In the genomic region with DNA sequence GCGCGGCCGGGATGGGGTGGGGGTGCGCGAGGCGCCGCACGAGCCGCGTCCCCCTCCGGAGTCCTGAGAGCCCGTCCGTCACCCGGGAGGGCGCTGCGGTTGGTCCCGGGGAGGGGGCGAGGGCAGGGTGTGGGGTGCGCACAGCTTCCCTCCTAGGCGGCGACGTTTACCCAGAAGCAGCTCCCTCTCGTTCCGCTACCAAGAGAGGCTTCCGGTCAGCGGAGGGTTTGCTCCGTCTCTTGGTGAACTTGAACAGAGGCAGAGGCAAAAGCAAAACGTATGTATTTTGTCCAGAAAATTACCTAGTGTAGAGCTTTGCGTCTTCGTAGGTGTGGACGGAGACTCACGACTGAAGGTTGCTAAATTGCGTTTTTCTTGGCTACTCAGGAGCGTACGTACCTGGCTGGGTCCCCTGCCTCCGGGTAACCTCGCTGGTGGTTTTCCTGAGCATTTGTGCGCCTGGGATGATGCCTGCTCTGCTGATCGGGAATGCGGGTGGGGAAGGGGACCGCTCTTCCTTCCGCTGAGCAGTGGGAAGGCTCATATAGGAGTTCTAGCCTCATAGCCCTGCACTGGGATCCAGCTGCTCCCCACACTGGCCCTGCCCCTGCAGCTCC, we compare ENCODE assay signal across 1 cellular context.
A peak's percentile ranks its signal among the peaks of the same experiment; 100 is the strongest.
TF ChIP-seq lines count a peak whose summit lies in the region.

No MANE protein-coding gene starts in this region.

TF ChIP-seq in HEK293, 187 proteins besides CTCF, POLR2A, EP300 and RAD21 (continued from another document):
- no peak for TF ChIP-seq RBAK (tag by site-specific recombination; IDR thresholded peaks at IDR 0.05)
- 0 out of 2 replicates have a peak, but pooled peaks have one; percentile 11 for TF ChIP-seq KLF1 (tag by site-specific recombination; IDR thresholded peaks at IDR 0.05)
- TF ChIP-seq ZNF76 (tag by site-specific recombination; IDR thresholded peaks at IDR 0.05; ENCODE audit: borderline replicate concordance, low read depth) = peak; percentile 27; the same call in 1 of the 2 replicates
- no peak for TF ChIP-seq ZNF654 (tag by site-specific recombination; IDR thresholded peaks at IDR 0.05; ENCODE audit: low read depth)
- TF ChIP-seq, protein P1, sequence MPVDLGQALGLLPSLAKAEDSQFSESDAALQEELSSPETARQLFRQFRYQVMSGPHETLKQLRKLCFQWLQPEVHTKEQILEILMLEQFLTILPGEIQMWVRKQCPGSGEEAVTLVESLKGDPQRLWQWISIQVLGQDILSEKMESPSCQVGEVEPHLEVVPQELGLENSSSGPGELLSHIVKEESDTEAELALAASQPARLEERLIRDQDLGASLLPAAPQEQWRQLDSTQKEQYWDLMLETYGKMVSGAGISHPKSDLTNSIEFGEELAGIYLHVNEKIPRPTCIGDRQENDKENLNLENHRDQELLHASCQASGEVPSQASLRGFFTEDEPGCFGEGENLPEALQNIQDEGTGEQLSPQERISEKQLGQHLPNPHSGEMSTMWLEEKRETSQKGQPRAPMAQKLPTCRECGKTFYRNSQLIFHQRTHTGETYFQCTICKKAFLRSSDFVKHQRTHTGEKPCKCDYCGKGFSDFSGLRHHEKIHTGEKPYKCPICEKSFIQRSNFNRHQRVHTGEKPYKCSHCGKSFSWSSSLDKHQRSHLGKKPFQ (tag by site-specific recombination; IDR thresholded peaks at IDR 0.05) = no peak
- TF ChIP-seq, protein P2, sequence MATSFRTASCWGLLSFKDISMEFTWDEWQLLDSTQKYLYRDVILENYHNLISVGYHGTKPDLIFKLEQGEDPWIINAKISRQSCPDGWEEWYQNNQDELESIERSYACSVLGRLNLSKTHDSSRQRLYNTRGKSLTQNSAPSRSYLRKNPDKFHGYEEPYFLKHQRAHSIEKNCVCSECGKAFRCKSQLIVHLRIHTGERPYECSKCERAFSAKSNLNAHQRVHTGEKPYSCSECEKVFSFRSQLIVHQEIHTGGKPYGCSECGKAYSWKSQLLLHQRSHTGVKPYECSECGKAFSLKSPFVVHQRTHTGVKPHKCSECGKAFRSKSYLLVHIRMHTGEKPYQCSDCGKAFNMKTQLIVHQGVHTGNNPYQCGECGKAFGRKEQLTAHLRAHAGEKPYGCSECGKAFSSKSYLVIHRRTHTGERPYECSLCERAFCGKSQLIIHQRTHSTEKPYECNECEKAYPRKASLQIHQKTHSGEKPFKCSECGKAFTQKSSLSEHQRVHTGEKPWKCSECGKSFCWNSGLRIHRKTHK (tag by site-specific recombination; IDR thresholded peaks at IDR 0.05) = no peak
- TF ChIP-seq, protein P3, sequence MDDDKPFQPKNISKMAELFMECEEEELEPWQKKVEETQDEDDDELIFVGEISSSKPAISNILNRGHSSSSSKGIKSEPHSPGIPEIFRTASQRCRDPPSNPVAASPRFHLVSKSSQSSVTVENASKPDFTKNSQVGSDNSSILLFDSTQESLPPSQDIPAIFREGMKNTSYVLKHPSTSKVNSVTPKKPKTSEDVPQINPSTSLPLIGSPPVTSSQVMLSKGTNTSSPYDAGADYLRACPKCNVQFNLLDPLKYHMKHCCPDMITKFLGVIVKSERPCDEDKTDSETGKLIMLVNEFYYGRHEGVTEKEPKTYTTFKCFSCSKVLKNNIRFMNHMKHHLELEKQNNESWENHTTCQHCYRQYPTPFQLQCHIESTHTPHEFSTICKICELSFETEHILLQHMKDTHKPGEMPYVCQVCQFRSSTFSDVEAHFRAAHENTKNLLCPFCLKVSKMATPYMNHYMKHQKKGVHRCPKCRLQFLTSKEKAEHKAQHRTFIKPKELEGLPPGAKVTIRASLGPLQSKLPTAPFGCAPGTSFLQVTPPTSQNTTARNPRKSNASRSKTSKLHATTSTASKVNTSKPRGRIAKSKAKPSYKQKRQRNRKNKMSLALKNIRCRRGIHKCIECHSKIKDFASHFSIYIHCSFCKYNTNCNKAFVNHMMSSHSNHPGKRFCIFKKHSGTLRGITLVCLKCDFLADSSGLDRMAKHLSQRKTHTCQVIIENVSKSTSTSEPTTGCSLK (tag by site-specific recombination; IDR thresholded peaks at IDR 0.05) = no peak
- TF ChIP-seq, protein P4, sequence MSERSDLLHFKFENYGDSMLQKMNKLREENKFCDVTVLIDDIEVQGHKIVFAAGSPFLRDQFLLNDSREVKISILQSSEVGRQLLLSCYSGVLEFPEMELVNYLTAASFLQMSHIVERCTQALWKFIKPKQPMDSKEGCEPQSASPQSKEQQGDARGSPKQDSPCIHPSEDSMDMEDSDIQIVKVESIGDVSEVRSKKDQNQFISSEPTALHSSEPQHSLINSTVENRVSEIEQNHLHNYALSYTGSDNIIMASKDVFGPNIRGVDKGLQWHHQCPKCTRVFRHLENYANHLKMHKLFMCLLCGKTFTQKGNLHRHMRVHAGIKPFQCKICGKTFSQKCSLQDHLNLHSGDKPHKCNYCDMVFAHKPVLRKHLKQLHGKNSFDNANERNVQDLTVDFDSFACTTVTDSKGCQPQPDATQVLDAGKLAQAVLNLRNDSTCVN (tag by site-specific recombination; optimal IDR thresholded peaks at IDR 0.05) = peak; percentile 54
- TF ChIP-seq ZNF335 (tag by site-specific recombination; conservative IDR thresholded peaks at IDR 0.05) = peak; percentile 61
- TF ChIP-seq, protein P5, sequence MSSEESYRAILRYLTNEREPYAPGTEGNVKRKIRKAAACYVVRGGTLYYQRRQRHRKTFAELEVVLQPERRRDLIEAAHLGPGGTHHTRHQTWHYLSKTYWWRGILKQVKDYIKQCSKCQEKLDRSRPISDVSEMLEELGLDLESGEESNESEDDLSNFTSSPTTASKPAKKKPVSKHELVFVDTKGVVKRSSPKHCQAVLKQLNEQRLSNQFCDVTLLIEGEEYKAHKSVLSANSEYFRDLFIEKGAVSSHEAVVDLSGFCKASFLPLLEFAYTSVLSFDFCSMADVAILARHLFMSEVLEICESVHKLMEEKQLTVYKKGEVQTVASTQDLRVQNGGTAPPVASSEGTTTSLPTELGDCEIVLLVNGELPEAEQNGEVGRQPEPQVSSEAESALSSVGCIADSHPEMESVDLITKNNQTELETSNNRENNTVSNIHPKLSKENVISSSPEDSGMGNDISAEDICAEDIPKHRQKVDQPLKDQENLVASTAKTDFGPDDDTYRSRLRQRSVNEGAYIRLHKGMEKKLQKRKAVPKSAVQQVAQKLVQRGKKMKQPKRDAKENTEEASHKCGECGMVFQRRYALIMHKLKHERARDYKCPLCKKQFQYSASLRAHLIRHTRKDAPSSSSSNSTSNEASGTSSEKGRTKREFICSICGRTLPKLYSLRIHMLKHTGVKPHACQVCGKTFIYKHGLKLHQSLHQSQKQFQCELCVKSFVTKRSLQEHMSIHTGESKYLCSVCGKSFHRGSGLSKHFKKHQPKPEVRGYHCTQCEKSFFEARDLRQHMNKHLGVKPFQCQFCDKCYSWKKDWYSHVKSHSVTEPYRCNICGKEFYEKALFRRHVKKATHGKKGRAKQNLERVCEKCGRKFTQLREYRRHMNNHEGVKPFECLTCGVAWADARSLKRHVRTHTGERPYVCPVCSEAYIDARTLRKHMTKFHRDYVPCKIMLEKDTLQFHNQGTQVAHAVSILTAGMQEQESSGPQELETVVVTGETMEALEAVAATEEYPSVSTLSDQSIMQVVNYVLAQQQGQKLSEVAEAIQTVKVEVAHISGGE (tag by site-specific recombination; conservative IDR thresholded peaks at IDR 0.05; ENCODE audit: low read depth) = peak; percentile 60; the same call in 1 of the 2 replicates
- TF ChIP-seq ZBTB17 (tag by site-specific recombination; IDR thresholded peaks at IDR 0.05) = peak; percentile 72; the same call in 1 of the 2 replicates
- TF ChIP-seq ZBTB8A (tag by site-specific recombination; IDR thresholded peaks at IDR 0.05) = 0 out of 2 replicates have a peak, but pooled peaks have one; percentile 23
- TF ChIP-seq ZNF600 (tag by site-specific recombination; IDR thresholded peaks at IDR 0.05) = peak; percentile 43; the same call in 1 of the 2 replicates
- TF ChIP-seq ZIC2 (tag by site-specific recombination; IDR thresholded peaks at IDR 0.05) = peak; percentile 47; the same call in 1 of the 2 replicates
- peak; percentile 46; the same call in 1 of the 2 replicates for TF ChIP-seq ZBTB20 (tag by site-specific recombination; IDR thresholded peaks at IDR 0.05)
- TF ChIP-seq, protein P6, sequence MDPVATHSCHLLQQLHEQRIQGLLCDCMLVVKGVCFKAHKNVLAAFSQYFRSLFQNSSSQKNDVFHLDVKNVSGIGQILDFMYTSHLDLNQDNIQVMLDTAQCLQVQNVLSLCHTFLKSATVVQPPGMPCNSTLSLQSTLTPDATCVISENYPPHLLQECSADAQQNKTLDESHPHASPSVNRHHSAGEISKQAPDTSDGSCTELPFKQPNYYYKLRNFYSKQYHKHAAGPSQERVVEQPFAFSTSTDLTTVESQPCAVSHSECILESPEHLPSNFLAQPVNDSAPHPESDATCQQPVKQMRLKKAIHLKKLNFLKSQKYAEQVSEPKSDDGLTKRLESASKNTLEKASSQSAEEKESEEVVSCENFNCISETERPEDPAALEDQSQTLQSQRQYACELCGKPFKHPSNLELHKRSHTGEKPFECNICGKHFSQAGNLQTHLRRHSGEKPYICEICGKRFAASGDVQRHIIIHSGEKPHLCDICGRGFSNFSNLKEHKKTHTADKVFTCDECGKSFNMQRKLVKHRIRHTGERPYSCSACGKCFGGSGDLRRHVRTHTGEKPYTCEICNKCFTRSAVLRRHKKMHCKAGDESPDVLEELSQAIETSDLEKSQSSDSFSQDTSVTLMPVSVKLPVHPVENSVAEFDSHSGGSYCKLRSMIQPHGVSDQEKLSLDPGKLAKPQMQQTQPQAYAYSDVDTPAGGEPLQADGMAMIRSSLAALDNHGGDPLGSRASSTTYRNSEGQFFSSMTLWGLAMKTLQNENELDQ (tag by site-specific recombination; IDR thresholded peaks at IDR 0.05; ENCODE audit: low read depth) = no peak
- TF ChIP-seq OSR2 (tag by site-specific recombination; IDR thresholded peaks at IDR 0.05) = peak; percentile 75
- TF ChIP-seq GLIS1 (tag by site-specific recombination; IDR thresholded peaks at IDR 0.05) = peak; percentile 88
- TF ChIP-seq GLI2 (tag by site-specific recombination; IDR thresholded peaks at IDR 0.05; ENCODE audit: borderline replicate concordance, low read depth) = no peak
- TF ChIP-seq, protein P7, sequence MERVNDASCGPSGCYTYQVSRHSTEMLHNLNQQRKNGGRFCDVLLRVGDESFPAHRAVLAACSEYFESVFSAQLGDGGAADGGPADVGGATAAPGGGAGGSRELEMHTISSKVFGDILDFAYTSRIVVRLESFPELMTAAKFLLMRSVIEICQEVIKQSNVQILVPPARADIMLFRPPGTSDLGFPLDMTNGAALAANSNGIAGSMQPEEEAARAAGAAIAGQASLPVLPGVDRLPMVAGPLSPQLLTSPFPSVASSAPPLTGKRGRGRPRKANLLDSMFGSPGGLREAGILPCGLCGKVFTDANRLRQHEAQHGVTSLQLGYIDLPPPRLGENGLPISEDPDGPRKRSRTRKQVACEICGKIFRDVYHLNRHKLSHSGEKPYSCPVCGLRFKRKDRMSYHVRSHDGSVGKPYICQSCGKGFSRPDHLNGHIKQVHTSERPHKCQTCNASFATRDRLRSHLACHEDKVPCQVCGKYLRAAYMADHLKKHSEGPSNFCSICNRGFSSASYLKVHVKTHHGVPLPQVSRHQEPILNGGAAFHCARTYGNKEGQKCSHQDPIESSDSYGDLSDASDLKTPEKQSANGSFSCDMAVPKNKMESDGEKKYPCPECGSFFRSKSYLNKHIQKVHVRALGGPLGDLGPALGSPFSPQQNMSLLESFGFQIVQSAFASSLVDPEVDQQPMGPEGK (tag by site-specific recombination; IDR thresholded peaks at IDR 0.05) = peak; percentile 4; the same call in 1 of the 2 replicates
- TF ChIP-seq ZNF292 (tag by site-specific recombination; IDR thresholded peaks at IDR 0.05; ENCODE audit: borderline replicate concordance, low read depth) = no peak
